Comparison of ENCODE assay signal across 10 cellular contexts in the genomic region with DNA sequence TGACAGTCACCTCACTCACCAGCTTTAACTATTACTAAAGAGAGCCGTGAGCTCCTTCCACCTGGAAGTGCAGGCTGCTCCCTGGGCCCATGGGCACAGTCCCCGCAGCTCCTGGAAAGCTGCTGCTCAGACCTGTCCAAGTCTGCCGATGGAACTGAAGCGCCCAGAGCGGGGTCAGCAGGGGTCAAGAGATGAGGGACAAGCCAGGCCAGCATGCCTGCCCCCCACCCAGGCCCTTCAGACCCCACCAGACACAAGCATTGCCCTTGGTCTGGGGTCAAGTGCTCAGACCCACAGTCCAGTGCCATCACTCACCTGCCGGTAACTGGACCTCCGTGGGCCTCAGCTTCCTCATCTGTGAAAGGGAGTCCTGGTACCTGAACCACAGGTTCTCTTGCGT.
"Had no signal": no experiment of that assay in that cellular context is flagged by ENCODE, and none has a peak within 500 bp of the region (broad histone marks: within the 10 kb centered on the region; RNA-seq: fewer than 3 reads in every experiment).

No MANE protein-coding gene starts in this region.

- H3K27me3 ChIP-seq: cardiac muscle cell, ovary, transverse colon had no signal

- H3K36me3 ChIP-seq: cardiac muscle cell, ovary, transverse colon had no signal

- H3K9me3 ChIP-seq: ovary, transverse colon had no signal

- H3K27ac ChIP-seq: cardiac muscle cell, ovary, transverse colon, VCaP had no signal

- ATAC-seq: left ventricle myocardium superior; stimulated activated memory B cell treated with anti-CD40 and anti-IgM and Interleukin-4, amounts not matched to agents 10 μg/mL and 1 μg/mL and 100 μg/mL, for 72 hours had no signal

- H3K4me3 ChIP-seq: cardiac muscle cell, ovary, transverse colon had no signal

- DNase-seq: cortex of kidney; effector CD8-positive, alpha-beta T cell; left ventricle myocardium superior; retina; SW 1271; transverse colon had no signal
